ENCODE assay signal across 9 cellular contexts in the genomic region with DNA sequence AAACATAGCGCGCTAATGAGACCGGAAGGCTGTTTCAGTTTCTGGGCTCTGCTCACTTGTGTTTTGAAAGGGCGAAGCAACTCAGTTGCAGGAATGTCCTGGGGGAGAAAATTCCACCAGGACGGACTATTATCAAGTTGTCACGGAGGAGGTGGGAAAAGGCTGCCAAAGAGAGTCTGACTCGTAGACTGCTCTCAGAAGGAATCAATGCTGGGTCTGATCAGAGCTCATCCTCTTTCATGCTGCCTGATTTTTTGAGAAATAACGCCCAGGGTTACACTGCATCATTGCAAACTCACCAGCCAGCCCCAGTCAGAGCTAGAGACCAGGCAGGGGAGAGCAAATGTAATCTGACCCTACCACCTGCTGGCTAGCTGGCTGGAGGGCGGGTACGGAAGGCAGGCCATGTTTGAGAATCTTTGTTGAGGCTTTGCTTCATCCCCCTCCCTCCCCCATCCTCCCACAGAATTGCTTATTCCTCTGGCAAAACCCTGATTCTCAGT. TPM values are rescaled to one million over a fixed set of nuclear protein-coding genes. Genes with fewer than 3 reads are reported as not detected.
DNase-seq lines count a peak whose midpoint lies in the region; ATAC-seq and TF ChIP-seq lines count a peak whose summit lies in the region.
"Had no signal": no experiment of that assay in that cellular context is flagged by ENCODE, and none has a peak within 500 bp of the region (broad histone marks: within the 10 kb centered on the region; RNA-seq: fewer than 3 reads in every experiment).

No MANE protein-coding gene starts in this region.

- peaks cover 14% of the 10 kb centered on the region for H3K27me3 Mint-ChIP-seq in activated CD4-positive, alpha-beta T cell treated with anti-CD3 and anti-CD28 coated beads, Interleukin-2, amount 10 ng/mL, durations not matched to agents 24 days and 14 days

- H3K27ac ChIP-seq in IMR-90 (ENCODE audit: insufficient read depth, low read length) (no peak overlapping the region), SJCRH30 (no peak overlapping the region; the same call in 1 of the 2 replicates)
- H3K27ac ChIP-seq: SK-N-MC had no signal

- H3K36me3 ChIP-seq in IMR-90 (ENCODE audit: control insufficient read depth, insufficient read depth, low read length) (no peaks in the 10 kb centered on the region), SJCRH30 (no peaks in the 10 kb centered on the region)

- in situ Hi-C loops in IMR-90 (cut with MboI; ENCODE audit: low sequenced_read_pairs), result no loop called here

- no peak overlapping the region for H2AK5ac ChIP-seq in IMR-90 (ENCODE audit: low read depth, low read length)

- no peaks in the 10 kb centered on the region for H3K4me1 Mint-ChIP-seq in activated CD4-positive, alpha-beta T cell treated with anti-CD3 and anti-CD28 coated beads, Interleukin-2, amount 10 ng/mL, durations not matched to agents 24 days and 14 days

- no peak overlapping the region for H3K14ac ChIP-seq in IMR-90 (replicated peaks; ENCODE audit: low read depth, low read length)

- TF ChIP-seq POLR2A in IMR-90 (IDR thresholded peaks at IDR 0.05; ENCODE audit: low read depth, low read length), result no peak

- no TSS peak for BruUV-seq in IMR-90 (replicated peaks; lab: Mats Ljungman, UMichigan)

- H4K8ac ChIP-seq in IMR-90 (ENCODE audit: low read depth in 2 of 2, low read length in 2 of 2), result no peak overlapping the region

- H2AK9ac ChIP-seq in IMR-90 (replicated peaks; ENCODE audit: low read depth, low read length, poor library complexity), result no peak overlapping the region

- no peak overlapping the region for H3K4ac ChIP-seq in IMR-90 (ENCODE audit: low read depth, low read length)

- no peak overlapping the region for H3K4me3 ChIP-seq in IMR-90 (ENCODE audit: insufficient read depth, low read depth, low read length)
- peak overlapping the region; percentile 47 for H3K4me3 ChIP-seq in SJCRH30
- H3K4me3 ChIP-seq: SK-N-MC had no signal

- CTCF ChIA-PET in IMR-90 (lab: Yijun Ruan, JAX), result no interaction called here

- no peak overlapping the region for H2BK5ac ChIP-seq in IMR-90 (ENCODE audit: low read depth, low read length, poor library complexity, severe bottlenecking)

- TF ChIP-seq CTCF in IMR-90 (conservative IDR thresholded peaks at IDR 0.05; ENCODE audit: low read depth, low read length), result no peak

- POLR2A ChIA-PET in IMR-90 (lab: Charles Lee; ENCODE audit: unreplicated experiment), result no interaction called here

- H3K18ac ChIP-seq in IMR-90 (ENCODE audit: low read depth, low read length), result no peak overlapping the region

- H3K27ac Mint-ChIP-seq in activated CD4-positive, alpha-beta T cell treated with anti-CD3 and anti-CD28 coated beads, Interleukin-2, amount 10 ng/mL, durations not matched to agents 24 days and 14 days, result no peak overlapping the region

- no peaks in the 10 kb centered on the region for H3K9me3 Mint-ChIP-seq in activated CD4-positive, alpha-beta T cell treated with anti-CD3 and anti-CD28 coated beads, Interleukin-2, amount 10 ng/mL, durations not matched to agents 24 days and 14 days

- H3K27me3 ChIP-seq in IMR-90 (ENCODE audit: control insufficient read depth, insufficient read depth, low read length) (peaks cover 4% of the 10 kb centered on the region; the same call in 1 of the 2 replicates), SJCRH30 (no peaks in the 10 kb centered on the region)

- H4K5ac ChIP-seq in IMR-90 (ENCODE audit: low read depth, low read length), result no peak overlapping the region

- dilution Hi-C loops in IMR-90 (cut with HindIII; ENCODE audit: low sequenced_read_pairs, unreplicated experiment), result no loop called here

- H3K9me3 ChIP-seq in IMR-90 (ENCODE audit: control insufficient read depth, insufficient read depth, low read length) (no peaks in the 10 kb centered on the region), SJCRH30 (replicated peaks) (no peaks in the 10 kb centered on the region)

- no peak overlapping the region for H3K23ac ChIP-seq in IMR-90 (ENCODE audit: low read depth, low read length)

- no peak overlapping the region for H2BK15ac ChIP-seq in IMR-90 (ENCODE audit: low read depth, low read length)

- H2BK20ac ChIP-seq in IMR-90 (ENCODE audit: low read depth, low read length), result no peak overlapping the region

- peaks cover 3% of the 10 kb centered on the region; the same call in 1 of the 2 replicates for H3K4me1 ChIP-seq in IMR-90 (ENCODE audit: control insufficient read depth, insufficient read depth, low read length)
- peaks cover 6% of the 10 kb centered on the region for H3K4me1 ChIP-seq in SJCRH30

- WGBS in IMR-90 (ENCODE audit: extremely low coverage in 2 of 2, insufficient read length in 1 of 2), 2 experiments, result 6% methylated on average over 3 of the region's 10 CpGs; no CpG with 5 or more reads in 1 of the 2 experiments

- TF ChIP-seq RAD21 in IMR-90 (IDR thresholded peaks at IDR 0.05; ENCODE audit: low read length), result no peak

- no peak overlapping the region for H3K56ac ChIP-seq in IMR-90 (ENCODE audit: extremely low read depth, insufficient read depth, low read length)

- ATAC-seq in IMR-90 (ENCODE audit: low read depth) (peak; percentile 81), HG03439 (IDR thresholded peaks at IDR 0.05; ENCODE audit: unreplicated experiment) (no peak)

- H4K91ac ChIP-seq in IMR-90 (ENCODE audit: insufficient read depth, low read depth, low read length), result no peak overlapping the region

- intact Hi-C loops in IMR-90 (cut with micrococcal nuclease), result loop anchor here (2.0 kb wide), 1 partner anchor 34 kb away; no protein-coding TSS in a partner anchor
- intact Hi-C loops in activated CD4-positive, alpha-beta T cell treated with anti-CD3 and anti-CD28 coated beads, Interleukin-2, amount 10 ng/mL, durations not matched to agents 24 days and 14 days (cut with micrococcal nuclease), result no loop called here

- peak overlapping the region; percentile 36 for H2AFZ ChIP-seq in IMR-90 (replicated peaks; ENCODE audit: low read length, poor library complexity)

- DNase-seq in IMR-90 (peak; percentile 15), SJCRH30 (peak; percentile 75 to 81), iPS DF 4.7 (ENCODE audit: extremely low read depth, low spot score) (peak; percentile 85), smooth muscle cell of the brain vasculature (ENCODE audit: low read depth, low spot score) (peak; percentile 44), pons (ENCODE audit: low spot score) (no peak), NCI-H446 treated with DMSO at 0.1 percent for 48 hours (lab: John Stamatoyannopoulos, UW) (no peak)
- no peak for DNase-seq in activated CD4-positive, alpha-beta T cell treated with anti-CD3 and anti-CD28 coated beads, Interleukin-2, amount 10 ng/mL, durations not matched to agents 24 days and 14 days

- no peak overlapping the region for H3K4me3 Mint-ChIP-seq in activated CD4-positive, alpha-beta T cell treated with anti-CD3 and anti-CD28 coated beads, Interleukin-2, amount 10 ng/mL, durations not matched to agents 24 days and 14 days

- no peak overlapping the region for H3K9ac ChIP-seq in IMR-90 (ENCODE audit: low read depth, low read length)

- no peaks in the 10 kb centered on the region for H3K36me3 Mint-ChIP-seq in activated CD4-positive, alpha-beta T cell treated with anti-CD3 and anti-CD28 coated beads, Interleukin-2, amount 10 ng/mL, durations not matched to agents 24 days and 14 days (ENCODE audit: low read depth)

- H3K79me1 ChIP-seq in IMR-90 (ENCODE audit: low read depth in 1 of 2, low read length in 2 of 2), result no peaks in the 10 kb centered on the region

- H4K20me1 ChIP-seq in IMR-90 (ENCODE audit: insufficient read depth, low read length), result no peaks in the 10 kb centered on the region

- no peak overlapping the region for H2BK120ac ChIP-seq in IMR-90 (ENCODE audit: low read depth, low read length)

- no peaks in the 10 kb centered on the region for H3K9me1 ChIP-seq in IMR-90 (ENCODE audit: insufficient read depth, low read length)

- no peak overlapping the region; the same call in 1 of the 2 replicates for H3K4me2 ChIP-seq in IMR-90 (ENCODE audit: low read depth, low read length)

TF ChIP-seq in IMR-90, 13 proteins besides CTCF, POLR2A, EP300 and RAD21:
- TF ChIP-seq RFX5 (IDR thresholded peaks at IDR 0.05; ENCODE audit: low read depth, low read length) (no peak), USF2 (IDR thresholded peaks at IDR 0.05; ENCODE audit: low read depth, low read length) (no peak), BHLHE40 (IDR thresholded peaks at IDR 0.05; ENCODE audit: low read depth, low read length) (no peak), MAFK (IDR thresholded peaks at IDR 0.05; ENCODE audit: low read depth, low read length) (no peak), CHD1 (IDR thresholded peaks at IDR 0.05; ENCODE audit: low read depth, low read length) (no peak)
TF ChIP-seq in IMR-90: peak in this region for 0.

RNA-seq across cellular contexts. Expression of gene BCL9, which starts 36.4 kb away (rescaled TPM):
- total RNA-seq in IMR-90 (2012; rRNA removed), result 3.6 and 5.0 TPM in 2 replicates
- 10.5 and 12.4 TPM in 2 replicates for polyA plus RNA-seq in IMR-90 (2012; rRNA removed)
- polyA plus RNA-seq in IMR-90 (2012; cell fraction: cytosol; rRNA removed), result 4.2 and 9.7 TPM in 2 replicates
- 9.2 and 12.4 TPM in 2 replicates for polyA plus RNA-seq in IMR-90 (2012; cell fraction: nucleus; rRNA removed; ENCODE audit: low replicate concordance)
- total RNA-seq in SJCRH30 (2014; rRNA removed; shearing (Covaris generic)), result 18.8 and 19.0 TPM in 2 replicates
- 30.8 and 33.3 TPM in 2 replicates for total RNA-seq in activated CD4-positive, alpha-beta T cell treated with anti-CD3 and anti-CD28 coated beads, Interleukin-2, amount 10 ng/mL, durations not matched to agents 24 days and 14 days

Comparison
In these comparisons a context has a peak if more than half of its experiments do, and no peak if none do; other contexts are left out.
1. DNase-seq: peak in IMR-90 (single experiment), SJCRH30 (2 of 2), iPS DF 4.7 (single experiment) and smooth muscle cell of the brain vasculature (single experiment); none in pons (single experiment), activated CD4-positive, alpha-beta T cell treated with anti-CD3 and anti-CD28 coated beads, Interleukin-2, amount 10 ng/mL, durations not matched to agents 24 days and 14 days (single experiment) and NCI-H446 treated with DMSO at 0.1 percent for 48 hours (single experiment).